ENCODE assay signal across 17 cellular contexts in genomic region chr9:116491659-116492058, GRCh38.
"Had no signal": no experiment of that assay in that cellular context is flagged by ENCODE, and none has a peak within 500 bp of the region (broad histone marks: within the 10 kb centered on the region; RNA-seq: fewer than 3 reads in every experiment).

No MANE protein-coding gene starts in this region.

- H3K36me3 ChIP-seq: left ventricle myocardium inferior, ovary, prostate gland, thyroid gland had no signal

- H3K4me3 ChIP-seq: hepatocyte, left ventricle myocardium inferior, ovary, prostate gland, thyroid gland had no signal

- H3K27ac ChIP-seq: hepatocyte, left ventricle myocardium inferior, ovary, prostate gland, thyroid gland had no signal

- H2AFZ ChIP-seq: hepatocyte had no signal

- H3K27me3 ChIP-seq: hepatocyte, ovary, thyroid gland had no signal

- H3K4me1 ChIP-seq: left ventricle myocardium inferior, prostate gland, thyroid gland had no signal

- H3K79me2 ChIP-seq: hepatocyte had no signal

- H3K9me3 ChIP-seq: left ventricle myocardium inferior, ovary, prostate gland, thyroid gland had no signal

- ATAC-seq: natural killer cell had no signal

- DNase-seq: activated CD4-positive, alpha-beta memory T cell treated with anti-CD3 and anti-CD28 coated beads, Interleukin-2, amount 10 ng/mL, durations not matched to agents 7 days and 5 days; activated CD4-positive, alpha-beta T cell treated with anti-CD3 and anti-CD28 coated beads for 48 hours; activated CD4-positive, CD25-positive, alpha-beta regulatory T cell; activated effector memory CD4-positive, alpha-beta T cell treated with anti-CD3 and anti-CD28 coated beads, Interleukin-2, amount 50 U/mL, for 16 hours; activated naive CD4-positive, alpha-beta T cell treated with anti-CD3 and anti-CD28 coated beads, Interleukin-2, amount 10 ng/mL, durations not matched to agents 7 days and 5 days; effector CD4-positive, alpha-beta T cell; glutamatergic neuron; immature natural killer cell; left ventricle myocardium inferior; natural killer cell; ovary; stimulated activated CD4-positive, alpha-beta T cell treated with anti-CD3 and anti-CD28 coated beads, Interleukin-4, amount 100 ng/mL, for 1 hour; stimulated activated naive CD4-positive, alpha-beta T cell; T1000; thyroid gland had no signal

- H3K4me2 ChIP-seq: hepatocyte had no signal
